Comparison of ENCODE assay signal across 1 cellular context in the genomic region with DNA sequence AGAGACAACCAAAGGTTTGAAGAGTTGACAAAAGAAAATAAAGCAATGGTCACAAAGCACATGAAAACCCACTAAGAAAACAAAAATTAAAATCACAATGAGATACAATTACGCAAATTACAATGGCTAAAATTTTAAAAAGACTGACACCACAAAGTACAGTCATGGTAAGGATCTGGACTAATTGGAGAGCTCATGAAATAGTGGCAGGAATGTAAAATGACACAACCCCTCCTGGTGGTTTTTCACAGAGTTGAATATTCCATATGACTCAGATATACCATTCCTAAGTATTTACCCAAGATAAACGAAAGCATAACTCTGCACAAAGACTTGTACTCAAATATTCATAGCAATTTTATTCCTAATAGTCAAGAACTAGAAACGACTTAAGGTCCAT.
TF ChIP-seq lines count a peak whose summit lies in the region.

No MANE protein-coding gene starts in this region.

TF ChIP-seq in SK-N-SH, 30 proteins besides CTCF, POLR2A, EP300 and RAD21 (continued from another document):
- TF ChIP-seq, protein P1, sequence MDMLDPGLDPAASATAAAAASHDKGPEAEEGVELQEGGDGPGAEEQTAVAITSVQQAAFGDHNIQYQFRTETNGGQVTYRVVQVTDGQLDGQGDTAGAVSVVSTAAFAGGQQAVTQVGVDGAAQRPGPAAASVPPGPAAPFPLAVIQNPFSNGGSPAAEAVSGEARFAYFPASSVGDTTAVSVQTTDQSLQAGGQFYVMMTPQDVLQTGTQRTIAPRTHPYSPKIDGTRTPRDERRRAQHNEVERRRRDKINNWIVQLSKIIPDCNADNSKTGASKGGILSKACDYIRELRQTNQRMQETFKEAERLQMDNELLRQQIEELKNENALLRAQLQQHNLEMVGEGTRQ (IDR thresholded peaks at IDR 0.05; ENCODE audit: borderline replicate concordance, low read depth, low read length) = no peak
